ENCODE assay signal across 8 cellular contexts in genomic region chr6:124795879-124796838, GRCh38.
DNase-seq lines count a peak whose midpoint lies in the region; ATAC-seq, FAIRE-seq and TF ChIP-seq lines count a peak whose summit lies in the region.

No MANE protein-coding gene starts in this region.

- no peak for TF ChIP-seq EP300 in A549 (IDR thresholded peaks at IDR 0.05)

- TF ChIP-seq POLR2A in A549 (IDR thresholded peaks at IDR 0.05; ENCODE audit: low read length) = no peak

- 56% methylated on average over 4 of the region's 5 CpGs for WGBS in A549 (ENCODE audit: missing lambda C conversion rate)

- no peak overlapping the region for H2AFZ ChIP-seq in fibroblast of lung (ENCODE audit: low read length)

- H3K4me2 ChIP-seq in A549 = no peak overlapping the region
- no peak overlapping the region for H3K4me2 ChIP-seq in fibroblast of lung (ENCODE audit: extremely low read depth, insufficient read depth, low read length)

- in situ Hi-C loops in HAP-1 (cut with MboI; ENCODE audit: low sequenced_read_pairs) = loop anchor here (25.0 kb wide), 1 partner anchor 984 kb away; the partner anchor contains the start of gene NKAIN2

- TF ChIP-seq RAD21 in A549 (conservative IDR thresholded peaks at IDR 0.05 in 1 of 2, IDR thresholded peaks at IDR 0.05 in 1 of 2) = peak in 1 of 2 experiments; percentile 51; a peak in 2 of 5 replicates

- H3K9me3 ChIP-seq in A549 (no peaks in the 10 kb centered on the region), HAP-1 (no peaks in the 10 kb centered on the region), fibroblast of lung (ENCODE audit: control insufficient read depth, insufficient read depth, low read depth, low read length) (no peaks in the 10 kb centered on the region)

- H3K4me1 ChIP-seq in A549 (no peaks in the 10 kb centered on the region), HAP-1 (no peaks in the 10 kb centered on the region), fibroblast of lung (ENCODE audit: control insufficient read depth, extremely low read depth, insufficient read depth, low read length) (no peaks in the 10 kb centered on the region)

- TF ChIP-seq CTCF in A549 (IDR thresholded peaks at IDR 0.05) (peak; percentile 17; the same call in 1 of the 3 replicates), fibroblast of lung (conservative IDR thresholded peaks at IDR 0.05 in 1 of 2, IDR thresholded peaks at IDR 0.05 in 1 of 2; ENCODE audit: low read depth in 1 of 2, low read length in 2 of 2) (peak; percentile 15 to 74)

- DNase-seq in A549 (ENCODE audit: low read depth in 1 of 2, low spot score in 1 of 2) (peak in 1 of 2 experiments; percentile 4), HAP-1 (ENCODE audit: low spot score in 2 of 2) (peak; percentile 40 to 61), OCI-M2 (lab: John Stamatoyannopoulos, UW; ENCODE audit: unreplicated experiment) (peak; percentile 5), fibroblast of lung (ENCODE audit: low read depth in 2 of 2) (peak; percentile 20 to 52), pons (ENCODE audit: low spot score) (peak; percentile 63)
- no peak for DNase-seq in activated CD4-positive, alpha-beta T cell treated with anti-CD3 and anti-CD28 coated beads, Interleukin-2, amount 50 U/mL, for 48 hours

- H4K20me1 ChIP-seq in fibroblast of lung (ENCODE audit: control insufficient read depth, extremely low read depth, insufficient read depth, low read length) = no peaks in the 10 kb centered on the region

- ATAC-seq in A549 (peak in 1 of 2 experiments; percentile 60; a peak in 1 of 6 replicates), HG03159 (IDR thresholded peaks at IDR 0.05; ENCODE audit: unreplicated experiment) (no peak), GM19328 (IDR thresholded peaks at IDR 0.05; ENCODE audit: unreplicated experiment) (no peak)

- peaks cover 7% of the 10 kb centered on the region; the same call in 1 of the 2 replicates for H3K27me3 ChIP-seq in HAP-1 (ENCODE audit: low read depth)
- H3K27me3 ChIP-seq in fibroblast of lung (ENCODE audit: control insufficient read depth, insufficient read depth, low read length) = no peaks in the 10 kb centered on the region

- H3K79me2 ChIP-seq in fibroblast of lung (ENCODE audit: control insufficient read depth, insufficient read depth, low read length) = no peaks in the 10 kb centered on the region

- POLR2A ChIA-PET in A549 (lab: Yijun Ruan, JAX) = no interaction called here

- no peak for FAIRE-seq in A549 (lab: Jason Lieb, UNC)

- H3K27ac ChIP-seq in A549 = no peak overlapping the region
- H3K27ac ChIP-seq in fibroblast of lung (ENCODE audit: insufficient read depth, low read length) = no peak overlapping the region

- H3K4me3 ChIP-seq in A549 (no peak overlapping the region), HAP-1 (no peak overlapping the region), fibroblast of lung (replicated peaks in 1 of 4; ENCODE audit: control extremely low read depth in 1 of 4, insufficient read depth in 1 of 4, low read depth in 3 of 4, low read length in 4 of 4) (no peak overlapping the region)

- no peak overlapping the region for H3K9ac ChIP-seq in fibroblast of lung (ENCODE audit: insufficient read depth, low read length)

- H3K36me3 ChIP-seq in HAP-1 (replicated peaks) = no peaks in the 10 kb centered on the region
- H3K36me3 ChIP-seq in fibroblast of lung (ENCODE audit: control insufficient read depth, insufficient read depth, low read length) = no peaks in the 10 kb centered on the region

- CTCF ChIA-PET in A549 (lab: Yijun Ruan, JAX) = interaction anchor here (0.6 to 2.5 kb wide), 3 partner anchors 714 to 994 kb away, joined by 3 to 8 read pairs (median 3); no protein-coding TSS in a partner anchor

TF ChIP-seq in A549, 52 proteins besides CTCF, POLR2A, EP300 and RAD21:
- TF ChIP-seq HDAC2 (IDR thresholded peaks at IDR 0.05) (no peak), HOXB5 (CRISPR knock-in tag; IDR thresholded peaks at IDR 0.05) (no peak), SMC3 (IDR thresholded peaks at IDR 0.05) (no peak), E2F6 (IDR thresholded peaks at IDR 0.05; ENCODE audit: borderline replicate concordance, low read depth) (no peak), NR3C1 (IDR thresholded peaks at IDR 0.05) (no peak), GATA3 (IDR thresholded peaks at IDR 0.05; ENCODE audit: borderline replicate concordance) (no peak), NPAS2 (CRISPR knock-in tag; IDR thresholded peaks at IDR 0.05; ENCODE audit: borderline replicate concordance) (no peak), TFCP2L1 (CRISPR knock-in tag; IDR thresholded peaks at IDR 0.05) (no peak), ZSCAN20 (CRISPR knock-in tag; IDR thresholded peaks at IDR 0.05) (no peak)

Comparison
In these comparisons a context has a peak if more than half of its experiments do, and no peak if none do; other contexts are left out.
1. DNase-seq: peak in HAP-1 (2 of 2), OCI-M2 (single experiment), fibroblast of lung (2 of 2) and pons (single experiment); none in activated CD4-positive, alpha-beta T cell treated with anti-CD3 and anti-CD28 coated beads, Interleukin-2, amount 50 U/mL, for 48 hours (0 of 2).